Comparison of ENCODE assay signal across 10 cellular contexts in genomic region chr11:110251837-110252236, GRCh38. TPM values are rescaled to one million over a fixed set of nuclear protein-coding genes. Genes with fewer than 3 reads are reported as not detected.
DNase-seq lines count a peak whose midpoint lies in the region; ATAC-seq, FAIRE-seq and TF ChIP-seq lines count a peak whose summit lies in the region.
"Had no signal": no experiment of that assay in that cellular context is flagged by ENCODE, and none has a peak within 500 bp of the region (broad histone marks: within the 10 kb centered on the region; RNA-seq: fewer than 3 reads in every experiment).

No MANE protein-coding gene starts in this region.

- 0 out of 5 replicates have a peak, but pooled peaks cover 0 to 4% of the 10 kb centered on the region in 2 experiments for H3K4me1 ChIP-seq in K562 (replicated peaks in 1 of 2; ENCODE audit: control insufficient read depth in 2 of 2, insufficient read depth in 2 of 2, low read length in 2 of 2)
- H3K4me1 ChIP-seq: parathyroid adenoma, SJSA1 had no signal

- H3K4me2 ChIP-seq in K562 (ENCODE audit: insufficient read depth, low read length) = no peak overlapping the region

- intact Hi-C loops in K562 (cut with micrococcal nuclease) = no loop called here

- no peak for TF ChIP-seq RAD21 in K562 (CRISPR knock-in tag; conservative IDR thresholded peaks at IDR 0.05 in 1 of 2, IDR thresholded peaks at IDR 0.05 in 1 of 2)

- DNase-seq in AG20443 (ENCODE audit: low spot score) = peak; percentile 19
- DNase-seq in LNCaP clone FGC (ENCODE audit: low read depth) = peak; percentile 70
- DNase-seq in K562 (ENCODE audit: extremely low read depth in 1 of 4, low spot score in 3 of 4) = peak in 1 of 4 experiments; percentile 12
- peak; percentile 72 for DNase-seq in kidney tubule cell (ENCODE audit: low spot score)
- no peak for DNase-seq in stimulated activated naive CD4-positive, alpha-beta T cell treated with Interleukin-2 at 50 U/mL for 16 hours (lab: John Stamatoyannopoulos, UW)
- DNase-seq in NCI-H82 treated with DMSO at 0.1 percent for 48 hours (lab: John Stamatoyannopoulos, UW; ENCODE audit: unreplicated experiment) = no peak

- no peak for TF ChIP-seq CTCF in LNCaP clone FGC (IDR thresholded peaks at IDR 0.05; ENCODE audit: control insufficient read depth, extremely low read depth, insufficient read depth)
- TF ChIP-seq CTCF in K562 (IDR thresholded peaks at IDR 0.05 in 2 of 3, conservative IDR thresholded peaks at IDR 0.05 in 1 of 3; ENCODE audit: insufficient read depth in 2 of 3, low read depth in 1 of 3, low read length in 3 of 3) = no peak

- POLR2A ChIA-PET in K562 (lab: Yijun Ruan, JAX) = interaction anchor here (0.6 kb wide), 2 partner anchors 238 to 1288 kb away, joined by 3 read pairs; no protein-coding TSS in a partner anchor

- peaks cover 84% of the 10 kb centered on the region; the same call in 2 of the 3 replicates for H3K36me3 ChIP-seq in K562 (ENCODE audit: control insufficient read depth, insufficient read depth, low read length)

- CTCF ChIA-PET in K562 (lab: Yijun Ruan, JAX; ENCODE audit: low intra/inter-chr PET ratio) = no interaction called here

- H2AFZ ChIP-seq in K562 (ENCODE audit: low read depth, low read length) = no peak overlapping the region
- H2AFZ ChIP-seq: parathyroid adenoma had no signal

- no peak overlapping the region for H3K9ac ChIP-seq in K562 (ENCODE audit: insufficient read depth in 1 of 2, low read depth in 2 of 2, low read length in 2 of 2)
- H3K9ac ChIP-seq: parathyroid adenoma had no signal

- no peak for FAIRE-seq in K562 (lab: Jason Lieb, UNC)

- 63% methylated on average over 1 of the region's 1 CpG for WGBS in K562 (ENCODE audit: insufficient coverage, low coverage, missing lambda C conversion rate)

- ATAC-seq in K562 (no peak; the same call in 2 of the 3 replicates), GM21423 (IDR thresholded peaks at IDR 0.05; ENCODE audit: unreplicated experiment) (no peak), HG02840 (IDR thresholded peaks at IDR 0.05; ENCODE audit: low FRiP score, unreplicated experiment) (no peak)

- BruUV-seq in K562 (replicated peaks; lab: Mats Ljungman, UMichigan) = no TSS peak

- in situ Hi-C loops in K562 (cut with MboI) = no loop called here

- H4K20me1 ChIP-seq in K562 (replicated peaks; ENCODE audit: control insufficient read depth, insufficient read depth, low read length) = no peaks in the 10 kb centered on the region

- H3K79me2 ChIP-seq in K562 (ENCODE audit: control insufficient read depth, insufficient read depth, low read length) = no peaks in the 10 kb centered on the region
- H3K79me2 ChIP-seq: parathyroid adenoma had no signal

- TF ChIP-seq POLR2A in K562 (conservative IDR thresholded peaks at IDR 0.05) = no peak

- no peaks in the 10 kb centered on the region for H3K9me1 ChIP-seq in K562 (ENCODE audit: control insufficient read depth, insufficient read depth, low read length)

- no peaks in the 10 kb centered on the region for H3K9me3 ChIP-seq in K562 (replicated peaks; ENCODE audit: control insufficient read depth, insufficient read depth, low read depth, low read length)
- H3K9me3 ChIP-seq: SJSA1 had no signal

- no peak overlapping the region for H3K27ac ChIP-seq in K562 (ENCODE audit: extremely low read depth, low read depth, low read length)
- H3K27ac ChIP-seq: parathyroid adenoma, SJSA1 had no signal

- TF ChIP-seq EP300 in K562 (IDR thresholded peaks at IDR 0.05; ENCODE audit: low read length) = no peak

- H3K4me3 ChIP-seq in LNCaP clone FGC (ENCODE audit: low read depth, low read length) (no peak overlapping the region), K562 (no peak overlapping the region)
- H3K4me3 ChIP-seq: SJSA1 had no signal

- no peaks in the 10 kb centered on the region for H3K27me3 ChIP-seq in K562 (ENCODE audit: control insufficient read depth in 2 of 2, insufficient read depth in 2 of 2, low read length in 2 of 2)
- H3K27me3 ChIP-seq: SJSA1 had no signal

TF ChIP-seq in K562, 482 proteins besides CTCF, POLR2A, EP300 and RAD21:
- TF ChIP-seq TFAP4 (CRISPR knock-in tag; IDR thresholded peaks at IDR 0.05; ENCODE audit: borderline replicate concordance) (no peak), NFE2 (IDR thresholded peaks at IDR 0.05; ENCODE audit: low read depth) (peak; percentile 53), C11orf30 (IDR thresholded peaks at IDR 0.05; ENCODE audit: low read depth) (peak; percentile 27; the same call in 1 of the 2 replicates), DEAF1 (CRISPR knock-in tag; IDR thresholded peaks at IDR 0.05) (no peak), NFIC (IDR thresholded peaks at IDR 0.05) (peak; percentile 22; the same call in 1 of the 2 replicates), ZNF316 (IDR thresholded peaks at IDR 0.05) (peak; percentile 49; the same call in 1 of the 2 replicates), PHB (CRISPR knock-in tag; IDR thresholded peaks at IDR 0.05) (no peak)

RNA-seq across cellular contexts. Expression of gene RDX, which starts 44.6 kb away (rescaled TPM):
- total RNA-seq in K562 (2011; cell fraction: chromatin; rRNA removed; ENCODE audit: low replicate concordance) = 20.0 and 102 TPM in 2 replicates
- 10.2 and 12.4 TPM in 2 replicates for total RNA-seq in K562 (2011; cell fraction: nucleolus; rRNA removed)
- 23.5 and 33.6 TPM in 2 replicates for total RNA-seq in K562 (2011; cell fraction: nucleoplasm; rRNA removed)
- 35.6 and 37.4 TPM in 2 replicates for total RNA-seq in K562 (2014; rRNA removed)
- 55.3 and 57.9 TPM in 2 replicates for total RNA-seq in K562 (2014; rRNA removed; fragmentation: Illumina TruSeq; extraction: Trizol)
- total RNA-seq in K562 (2015; rRNA removed; fragmentation: Illumina TruSeq; extraction: Trizol) = 61.7 and 64.8 TPM in 2 replicates
- 58.0 and 62.4 TPM in 2 replicates for total RNA-seq in K562 (2021)
- 52.2 and 62.1 TPM in 2 replicates for polyA plus RNA-seq in K562 (2011; rRNA removed)
- 6.3 and 18.3 TPM in 2 replicates for polyA plus RNA-seq in K562 (2011; cell fraction: cytosol; rRNA removed)
- polyA plus RNA-seq in K562 (2011; cell fraction: nucleus; rRNA removed) = 12.0 and 18.5 TPM in 2 replicates
- 43.7 and 55.2 TPM in 2 replicates for polyA plus RNA-seq in K562 (2012)
- polyA plus RNA-seq in K562 (2014; fragmentation: Illumina TruSeq; extraction: Trizol) = 50.0 and 54.3 TPM in 2 replicates
- 10 to 100 TPM; 51.4 to 54.0 TPM for polyA plus RNA-seq in K562 (2014; fragmentation: Nextera tagmentation; extraction: Ambion mirVana)
- polyA plus RNA-seq in K562 (2014; rRNA removed) = 34.8 and 45.7 TPM in 2 replicates
- 148 and 161 TPM in 2 replicates for polyA minus RNA-seq in K562 (2011; rRNA and poly(A)+ RNA removed)
- 44.3 and 51.3 TPM in 2 replicates for polyA minus RNA-seq in K562 (2011; cell fraction: cytosol; rRNA and poly(A)+ RNA removed)
- 15.6 and 30.8 TPM in 2 replicates for polyA minus RNA-seq in K562 (2011; cell fraction: nucleus; rRNA and poly(A)+ RNA removed)

Comparison
In these comparisons a context has a peak if more than half of its experiments do, and no peak if none do; other contexts are left out.
1. DNase-seq: peak in AG20443 (single experiment), LNCaP clone FGC (single experiment) and kidney tubule cell (single experiment); none in stimulated activated naive CD4-positive, alpha-beta T cell treated with Interleukin-2 at 50 U/mL for 16 hours (single experiment) and NCI-H82 treated with DMSO at 0.1 percent for 48 hours (single experiment).